Comparison of ENCODE assay signal across 17 cellular contexts in genomic region chr4:55510685-55511084, GRCh38.
"Had no signal": no experiment of that assay in that cellular context is flagged by ENCODE, and none has a peak within 500 bp of the region (broad histone marks: within the 10 kb centered on the region; RNA-seq: fewer than 3 reads in every experiment).

No MANE protein-coding gene starts in this region.

- H3K4me1 Mint-ChIP-seq: brain, nephron progenitor cell had no signal

- DNase-seq: activated CD4-positive, alpha-beta T cell treated with anti-CD3 and anti-CD28 coated beads, Interleukin-2, amount 50 U/mL, for 48 hours; activated CD8-positive, alpha-beta memory T cell treated with anti-CD3 and anti-CD28 coated beads, Interleukin-2, amount 10 ng/mL, durations not matched to agents 7 days and 5 days; activated naive CD4-positive, alpha-beta T cell; anterior cingulate cortex; lower lobe of right lung; nephron progenitor cell; nucleus accumbens; posterior cingulate gyrus; stimulated activated CD4-positive, alpha-beta T cell treated with anti-CD3 and anti-CD28 coated beads, Interleukin-12 subunit alpha, Interleukin-12 subunit beta, amount 100 ng/mL, for 4 hours; stimulated activated CD4-positive, alpha-beta T cell treated with anti-CD3 and anti-CD28 coated beads, Interleukin-1b, Interleukin-23, amount 100 ng/mL, for 48 hours; stimulated activated CD8-positive, alpha-beta memory T cell treated with anti-CD3 and anti-CD28 coated beads, Interleukin-4, amount 100 ng/mL, for 48 hours; stimulated activated naive CD4-positive, alpha-beta T cell treated with Interleukin-2 at 50 U/mL for 16 hours; tibial artery had no signal

- H3K9me3 Mint-ChIP-seq: activated T-helper 17 cell treated with anti-CD3 and anti-CD28 coated beads, Interleukin-2, amount 50 U/mL, for 72 hours; central memory CD8-positive, alpha-beta T cell had no signal

- H3K4me3 Mint-ChIP-seq: activated CD8-positive, alpha-beta memory T cell treated with anti-CD3 and anti-CD28 coated beads, Interleukin-2, amount 10 ng/mL, durations not matched to agents 7 days and 5 days; activated T-helper 17 cell treated with anti-CD3 and anti-CD28 coated beads, Interleukin-2, amount 50 U/mL, for 72 hours; brain; central memory CD8-positive, alpha-beta T cell; nephron progenitor cell had no signal

- H3K9me3 ChIP-seq: lower lobe of right lung, tibial artery had no signal

- H3K4me1 ChIP-seq: lower lobe of right lung had no signal

- H3K27me3 ChIP-seq: tibial artery had no signal

- ATAC-seq: activated CD8-positive, alpha-beta memory T cell treated with anti-CD3 and anti-CD28 coated beads, Interleukin-2, amount 10 ng/mL, durations not matched to agents 7 days and 5 days; activated T-helper 17 cell treated with anti-CD3 and anti-CD28 coated beads, Interleukin-2, amount 50 U/mL, for 72 hours; lower lobe of right lung had no signal

- H3K27me3 Mint-ChIP-seq: activated CD8-positive, alpha-beta memory T cell treated with anti-CD3 and anti-CD28 coated beads, Interleukin-2, amount 10 ng/mL, durations not matched to agents 7 days and 5 days; activated T-helper 17 cell treated with anti-CD3 and anti-CD28 coated beads, Interleukin-2, amount 50 U/mL, for 72 hours; brain; central memory CD8-positive, alpha-beta T cell had no signal

- H3K4me3 ChIP-seq: coronary artery, lower lobe of right lung, tibial artery had no signal

- H3K27ac ChIP-seq: coronary artery, lower lobe of right lung, tibial artery had no signal

- H3K27ac Mint-ChIP-seq: activated CD8-positive, alpha-beta memory T cell treated with anti-CD3 and anti-CD28 coated beads, Interleukin-2, amount 10 ng/mL, durations not matched to agents 7 days and 5 days; activated T-helper 17 cell treated with anti-CD3 and anti-CD28 coated beads, Interleukin-2, amount 50 U/mL, for 72 hours; brain; nephron progenitor cell had no signal
